Comparison of ENCODE assay signal across 8 cellular contexts in the genomic region with DNA sequence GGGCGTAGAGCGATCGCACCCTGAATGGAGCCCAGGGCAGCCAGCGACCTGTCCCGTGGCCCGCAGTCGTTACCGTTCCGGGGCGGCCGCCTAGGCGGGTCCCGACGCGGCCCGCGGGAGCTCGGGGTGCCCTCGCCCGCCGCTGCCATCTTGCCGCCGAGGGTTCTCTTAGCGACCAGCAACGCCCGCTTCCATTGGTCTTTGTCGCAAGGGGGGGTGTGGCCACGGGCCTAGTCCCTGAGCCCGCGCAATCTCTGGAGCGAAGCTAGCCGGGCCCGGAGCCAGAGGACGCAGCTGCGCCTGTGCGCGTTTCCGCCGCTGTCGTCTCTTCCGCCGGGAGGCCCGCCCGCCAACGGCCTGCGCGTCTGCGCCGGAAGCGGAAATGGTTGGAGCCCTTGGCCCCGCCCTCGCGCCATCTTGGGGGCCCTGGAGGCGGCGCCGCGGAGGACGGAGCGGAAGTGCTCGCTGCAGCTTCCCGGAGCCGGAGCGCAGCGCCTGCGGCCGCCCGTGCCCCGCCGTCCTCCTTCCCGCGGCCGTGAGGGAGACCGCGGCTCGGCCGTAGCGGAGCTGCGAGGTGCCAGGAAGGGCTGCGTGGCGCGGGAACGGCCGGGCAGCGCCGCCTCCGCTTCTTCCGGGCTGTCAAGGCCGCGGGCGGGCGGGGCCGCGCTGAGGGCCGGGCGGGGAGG. TPM values are rescaled to one million over a fixed set of nuclear protein-coding genes. Genes with fewer than 3 reads are reported as not detected.
DNase-seq lines count a peak whose midpoint lies in the region; ATAC-seq and TF ChIP-seq lines count a peak whose summit lies in the region.

A gene (minus strand): TSS at position 170 of the 686 bp plus-strand sequence. CDS start 21 bp downstream, at position 149.
A gene with protein sequence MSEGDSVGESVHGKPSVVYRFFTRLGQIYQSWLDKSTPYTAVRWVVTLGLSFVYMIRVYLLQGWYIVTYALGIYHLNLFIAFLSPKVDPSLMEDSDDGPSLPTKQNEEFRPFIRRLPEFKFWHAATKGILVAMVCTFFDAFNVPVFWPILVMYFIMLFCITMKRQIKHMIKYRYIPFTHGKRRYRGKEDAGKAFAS (plus strand): TSS at position 457 of the 686 bp plus-strand sequence. CDS start 3,950 bp downstream, outside the sequence.

- ATAC-seq in HG02571 (IDR thresholded peaks at IDR 0.05; ENCODE audit: unreplicated experiment) (peak; percentile 84), gastroesophageal sphincter (peak; percentile 99)

- H2BK120ac ChIP-seq in neuronal stem cell (ENCODE audit: low read depth, low read length) = no peak within 1 kb of the TSS

- H3K79me1 ChIP-seq in neuronal stem cell (ENCODE audit: low read depth, low read length) = peaks cover 37% of the 10 kb centered on the region

- peak within 1 kb of the TSS; percentile 97 for H2AFZ ChIP-seq in neuronal stem cell (ENCODE audit: low read length)

- peak within 1 kb of the TSS; percentile 54 for H2BK15ac ChIP-seq in neuronal stem cell (ENCODE audit: low read length)

- H3K14ac ChIP-seq in neuronal stem cell (ENCODE audit: low read length) = peak within 1 kb of the TSS; percentile 75

- H3K4ac ChIP-seq in neuronal stem cell (ENCODE audit: low read length) = peak within 1 kb of the TSS; percentile 38

- H4K8ac ChIP-seq in neuronal stem cell (ENCODE audit: low read depth, low read length) = peak within 1 kb of the TSS; percentile 95

- peak within 1 kb of the TSS; percentile 94 for H2AK5ac ChIP-seq in neuronal stem cell (ENCODE audit: low read depth, low read length)

- 0% methylated on average over 2 of the region's 95 CpGs; no CpG with 5 or more reads in 1 of the 2 donors for WGBS in gastroesophageal sphincter (ENCODE audit: low coverage in 1 of 2), 2 donors
- WGBS in neuronal stem cell (ENCODE audit: extremely low coverage in 2 of 2, insufficient read length in 2 of 2, insufficient replicate concordance in 1 of 2), 2 donors = no CpG with 5 or more reads among the region's 95 CpGs

- H3K4me1 ChIP-seq in gastroesophageal sphincter (peaks cover 0 to 47% (median 34%) of the 10 kb centered on the region in 3 donors), neuronal stem cell (ENCODE audit: control insufficient read depth in 2 of 2, insufficient read depth in 1 of 2, low read depth in 1 of 2, low read length in 2 of 2) (peaks cover 11 to 13% of the 10 kb centered on the region in 2 donors), subcutaneous abdominal adipose tissue (ENCODE audit: control insufficient read depth in 5 of 5, insufficient read depth in 5 of 5, low read length in 5 of 5) (peaks cover 16 to 41% (median 32%) of the 10 kb centered on the region in 5 donors)

- peak within 1 kb of the TSS; percentile 82 for H3K23ac ChIP-seq in neuronal stem cell (ENCODE audit: low read depth, low read length, poor library complexity)

- H3K18ac ChIP-seq in neuronal stem cell (ENCODE audit: low read length) = peak within 1 kb of the TSS; percentile 92

- H3K27me3 ChIP-seq in GM06990 (replicated peaks; ENCODE audit: control insufficient read depth, insufficient read depth, low read length) (no peaks in the 10 kb centered on the region), gastroesophageal sphincter (no peaks in the 10 kb centered on the region), neuronal stem cell (ENCODE audit: control insufficient read depth in 3 of 3, insufficient read depth in 3 of 3, low read depth in 1 of 3, low read length in 3 of 3) (no peaks in the 10 kb centered on the region), subcutaneous abdominal adipose tissue (ENCODE audit: control insufficient read depth in 5 of 5, insufficient read depth in 4 of 5, low read length in 5 of 5) (peaks cover 0 to 5% (median 0%) of the 10 kb centered on the region in 5 donors)

- peak within 1 kb of the TSS; percentile 58 to 95 (median 89) for H3K27ac ChIP-seq in gastroesophageal sphincter
- peak within 1 kb of the TSS; percentile 75 for H3K27ac ChIP-seq in neuronal stem cell (replicated peaks; ENCODE audit: low read length)
- peak within 1 kb of the TSS; percentile 60 for H3K27ac ChIP-seq in subcutaneous abdominal adipose tissue (ENCODE audit: low read depth, low read length)

- no peak for TF ChIP-seq CTCF in GM06990 (IDR thresholded peaks at IDR 0.05; ENCODE audit: insufficient read depth, low read length, poor library complexity, severe bottlenecking)
- TF ChIP-seq CTCF in NB4 (IDR thresholded peaks at IDR 0.05; ENCODE audit: low read depth, low read length) = no peak
- peak in 1 of 4 experiments; percentile 20 for TF ChIP-seq CTCF in gastroesophageal sphincter (IDR thresholded peaks at IDR 0.05)

- H3K9me3 ChIP-seq in gastroesophageal sphincter (no peaks in the 10 kb centered on the region), neuronal stem cell (replicated peaks in 1 of 2; ENCODE audit: control insufficient read depth in 2 of 2, insufficient read depth in 1 of 2, low read depth in 1 of 2, low read length in 2 of 2) (peaks cover 0 to 2% of the 10 kb centered on the region in 2 donors), subcutaneous abdominal adipose tissue (ENCODE audit: control insufficient read depth in 5 of 5, low read length in 5 of 5) (peaks cover 0 to 2% (median 0%) of the 10 kb centered on the region in 5 donors)

- H3K4me2 ChIP-seq in neuronal stem cell (ENCODE audit: insufficient read depth, low read length, poor library complexity, severe bottlenecking) = peak within 1 kb of the TSS; percentile 94

- H3K36me3 ChIP-seq in GM06990 (ENCODE audit: control insufficient read depth, insufficient read depth, low read length) (peaks cover 13% of the 10 kb centered on the region), gastroesophageal sphincter (peaks cover 0 to 55% of the 10 kb centered on the region in 2 donors), neuronal stem cell (replicated peaks in 1 of 2; ENCODE audit: control insufficient read depth in 2 of 2, insufficient read depth in 2 of 2, low read length in 2 of 2) (peaks cover 39 to 63% of the 10 kb centered on the region in 2 donors), subcutaneous abdominal adipose tissue (ENCODE audit: control insufficient read depth in 5 of 5, insufficient read depth in 5 of 5, low read length in 5 of 5) (peaks cover 0 to 39% (median 25%) of the 10 kb centered on the region in 5 donors)

- DNase-seq in GM06990 (ENCODE audit: extremely low read depth, insufficient read length) (peak; percentile 99), NB4 (ENCODE audit: low read depth) (peak; percentile 98), SK-N-DZ (ENCODE audit: low spot score) (peak; percentile 94), neuronal stem cell (ENCODE audit: low spot score) (peak; percentile 98)
- DNase-seq in activated naive CD4-positive, alpha-beta T cell treated with anti-CD3 and anti-CD28 coated beads, Interleukin-2, amount 50 U/mL, for 16 hours = peak; percentile 99

- H4K91ac ChIP-seq in neuronal stem cell (ENCODE audit: low read depth, low read length, poor library complexity) = no peak within 1 kb of the TSS

- H2BK12ac ChIP-seq in neuronal stem cell (ENCODE audit: low read length) = peak within 1 kb of the TSS; percentile 17

- H3K4me3 ChIP-seq in GM06990 (replicated peaks; ENCODE audit: low read depth, low read length) = peak within 1 kb of the TSS; percentile 70
- H3K4me3 ChIP-seq in NB4 (ENCODE audit: low read depth, low read length) = peak within 1 kb of the TSS; percentile 75
- peak within 1 kb of the TSS; percentile 78 to 83 for H3K4me3 ChIP-seq in gastroesophageal sphincter
- H3K4me3 ChIP-seq in neuronal stem cell (ENCODE audit: low read length in 2 of 2) = peak within 1 kb of the TSS; percentile 97
- H3K4me3 ChIP-seq in subcutaneous abdominal adipose tissue (ENCODE audit: low read depth in 1 of 5, low read length in 5 of 5) = peak within 1 kb of the TSS; percentile 71 to 88 (median 83)

- peak within 1 kb of the TSS; percentile 94 for H3K9ac ChIP-seq in neuronal stem cell (ENCODE audit: low read depth, low read length, poor library complexity)
- peak within 1 kb of the TSS; percentile 71 to 90 (median 88) for H3K9ac ChIP-seq in subcutaneous abdominal adipose tissue (ENCODE audit: low read length in 5 of 5)

- TF ChIP-seq POLR2A in NB4 (IDR thresholded peaks at IDR 0.05; ENCODE audit: extremely low read depth, insufficient read length) (peak; percentile 69), gastroesophageal sphincter (IDR thresholded peaks at IDR 0.05) (peak; percentile 85 to 90)

- TF ChIP-seq EP300 in gastroesophageal sphincter (IDR thresholded peaks at IDR 0.05) = no peak

- peak within 1 kb of the TSS; percentile 70 for H2BK5ac ChIP-seq in neuronal stem cell (ENCODE audit: low read length)

RNA-seq across cellular contexts. Expression of the first gene that starts in this region (rescaled TPM):
- 5.8 and 10.3 TPM in 2 replicates for polyA plus RNA-seq in SK-N-DZ (2014; cell fraction: cytosol; rRNA removed)
- 8.9 and 12.9 TPM in 2 replicates for polyA plus RNA-seq in SK-N-DZ (2014; cell fraction: nucleus; rRNA removed)
- 10 to 100 TPM in 1 of 4 donors, 1 to 10 TPM in 3; 5.0 to 14.6 (median 9.2) TPM for total RNA-seq in gastroesophageal sphincter
- polyA plus RNA-seq in neuronal stem cell (2013, experiment 1 of 2) = 7.1 TPM
- 7.9 TPM for polyA plus RNA-seq in neuronal stem cell (2013, experiment 2 of 2)

RNA-seq across cellular contexts. Expression of the second gene that starts in this region (rescaled TPM):
- polyA plus RNA-seq in SK-N-DZ (2014; cell fraction: cytosol; rRNA removed) = 43.2 and 57.3 TPM in 2 replicates
- 55.7 and 86.5 TPM in 2 replicates for polyA plus RNA-seq in SK-N-DZ (2014; cell fraction: nucleus; rRNA removed)
- total RNA-seq in gastroesophageal sphincter = 10 to 100 TPM; 54.4 to 78.6 (median 69.8) TPM
- polyA plus RNA-seq in neuronal stem cell (2013, experiment 1 of 2) = 63.2 TPM
- 64.3 TPM for polyA plus RNA-seq in neuronal stem cell (2013, experiment 2 of 2)

Comparison
In these comparisons a context has a peak if more than half of its experiments do, and no peak if none do; other contexts are left out.
1. Peak in every context shown above with its lines: DNase-seq, ATAC-seq, H3K4me3 ChIP-seq and H3K27ac ChIP-seq.